36 cellular contexts compared by ENCODE assay signal in the genomic region with DNA sequence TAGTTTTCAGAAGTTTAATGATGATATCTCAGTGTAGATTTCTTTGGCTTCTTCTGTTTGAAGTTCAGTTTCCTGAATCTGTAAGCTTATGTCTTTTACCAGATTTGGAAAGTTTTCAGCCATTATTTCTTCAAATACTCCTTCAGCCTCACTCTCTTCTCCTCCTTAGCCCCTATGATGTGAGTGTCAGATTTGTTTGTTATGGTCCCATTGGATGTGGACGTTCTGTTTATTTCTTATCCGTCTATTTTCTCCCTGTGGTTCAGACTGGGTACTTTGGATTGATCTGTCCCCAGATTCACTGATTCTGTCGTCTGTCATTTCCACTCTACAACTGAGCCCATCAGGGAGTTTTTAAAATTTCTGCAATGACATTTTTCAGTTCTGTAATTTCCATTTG.
"Had no signal": no experiment of that assay in that cellular context is flagged by ENCODE, and none has a peak within 500 bp of the region (broad histone marks: within the 10 kb centered on the region; RNA-seq: fewer than 3 reads in every experiment).

No MANE protein-coding gene starts in this region.

- H3K9me3 Mint-ChIP-seq: activated B cell treated with CpG ODN at 0.5 μM for 24 hours; activated CD4-positive, alpha-beta memory T cell treated with anti-CD3 and anti-CD28 coated beads for 36 hours; activated naive CD8-positive, alpha-beta T cell treated with anti-CD3 and anti-CD28 coated beads for 36 hours; activated T-cell treated with anti-CD3 and anti-CD28 coated beads, Interleukin-2, amount 50 U/mL, for 4 hours; activated T-helper 1 cell treated with anti-CD3 and anti-CD28 coated beads, Interleukin-12 subunit alpha, Interleukin-12 subunit beta, Interleukin-2, Interleukin-4 antibody, amounts not matched to agents 30 ng/mL and 10 ng/mL and 1 ng/mL, durations not matched to agents 14 hours and 24 hours and 36 hours; central memory CD8-positive, alpha-beta T cell; T-cell had no signal

- H3K36me3 Mint-ChIP-seq: activated CD4-positive, alpha-beta memory T cell treated with anti-CD3 and anti-CD28 coated beads for 36 hours; activated naive CD8-positive, alpha-beta T cell treated with anti-CD3 and anti-CD28 coated beads for 36 hours; T-cell had no signal

- DNase-seq: activated B cell treated with CpG ODN at 0.5 μM for 24 hours; activated CD4-positive, alpha-beta memory T cell treated with anti-CD3 and anti-CD28 coated beads for 36 hours; activated CD4-positive, alpha-beta T cell treated with anti-CD3 and anti-CD28 coated beads for 4 hours; activated CD4-positive, alpha-beta T cell treated with anti-CD3 and anti-CD28 coated beads, Interleukin-2, amount 50 U/mL, for 1 hour; activated CD4-positive, CD25-positive, alpha-beta regulatory T cell treated with anti-CD3 and anti-CD28 coated beads, Interleukin-2, amount 50 U/mL, for 72 hours; activated CD8-positive, alpha-beta memory T cell treated with anti-CD3 and anti-CD28 coated beads, Interleukin-2, amount 50 U/mL, for 4 hours; activated naive CD4-positive, alpha-beta T cell; activated naive CD4-positive, alpha-beta T cell treated with anti-CD3 and anti-CD28 coated beads, Interleukin-2, amount 50 U/mL, for 16 hours; activated naive CD8-positive, alpha-beta T cell treated with anti-CD3 and anti-CD28 coated beads for 36 hours; activated T-cell treated with anti-CD3 and anti-CD28 coated beads for 4 hours; activated T-cell treated with anti-CD3 and anti-CD28 coated beads, Interleukin-2, amount 50 U/mL, for 4 hours; amniotic stem cell; aorta; Kasumi-1; KG1; NCI-H1048; NCI-H1105 treated with DMSO at 0.1 percent for 48 hours; NCI-H1436; NCI-H1694; NCI-H1930; NCI-H2081 treated with DMSO at 0.1 percent for 48 hours; NCI-H345; NCI-H524 treated with DMSO at 0.1 percent for 48 hours; Peyer's patch; RPMI8226; SHP77 treated with DMSO at 0.1 percent for 48 hours; T-cell; T-helper 2 cell; T-helper 9 cell had no signal

- H3K9me3 ChIP-seq: MG63, Peyer's patch, SJSA1 had no signal

- H3K4me3 Mint-ChIP-seq: activated B cell treated with CpG ODN at 0.5 μM for 24 hours; activated CD4-positive, alpha-beta memory T cell treated with anti-CD3 and anti-CD28 coated beads for 36 hours; activated naive CD8-positive, alpha-beta T cell treated with anti-CD3 and anti-CD28 coated beads for 36 hours; activated T-cell treated with anti-CD3 and anti-CD28 coated beads, Interleukin-2, amount 50 U/mL, for 4 hours; activated T-helper 1 cell treated with anti-CD3 and anti-CD28 coated beads, Interleukin-12 subunit alpha, Interleukin-12 subunit beta, Interleukin-2, Interleukin-4 antibody, amounts not matched to agents 30 ng/mL and 10 ng/mL and 1 ng/mL, durations not matched to agents 14 hours and 24 hours and 36 hours; central memory CD8-positive, alpha-beta T cell; T-cell had no signal

- H3K27me3 ChIP-seq: MG63, Peyer's patch, SJSA1 had no signal

- H3K27ac Mint-ChIP-seq: activated B cell treated with CpG ODN at 0.5 μM for 24 hours; activated CD4-positive, alpha-beta memory T cell treated with anti-CD3 and anti-CD28 coated beads for 36 hours; activated naive CD8-positive, alpha-beta T cell treated with anti-CD3 and anti-CD28 coated beads for 36 hours; activated T-helper 1 cell treated with anti-CD3 and anti-CD28 coated beads, Interleukin-12 subunit alpha, Interleukin-12 subunit beta, Interleukin-2, Interleukin-4 antibody, amounts not matched to agents 30 ng/mL and 10 ng/mL and 1 ng/mL, durations not matched to agents 14 hours and 24 hours and 36 hours; T-cell had no signal

- H3K36me3 ChIP-seq: cardiac muscle cell, MG63, Peyer's patch, SJSA1 had no signal

- H3K4me3 ChIP-seq: cardiac muscle cell, MG63, Peyer's patch, SJSA1 had no signal

- ATAC-seq: activated T-cell treated with anti-CD3 and anti-CD28 coated beads, Interleukin-2, amount 50 U/mL, for 4 hours; SK-N-SH treated with all-trans-retinoic acid at 6 μM for 48 hours; T-cell had no signal

- H3K27ac ChIP-seq: cardiac muscle cell, Peyer's patch, SJSA1, VCaP had no signal

- H3K4me1 Mint-ChIP-seq: activated naive CD8-positive, alpha-beta T cell treated with anti-CD3 and anti-CD28 coated beads for 36 hours had no signal
